In genomic region chr4:162650166-162650565, GRCh38 we compare ENCODE assay signal across 22 cellular contexts.
DNase-seq lines count a peak whose midpoint lies in the region; ATAC-seq, FAIRE-seq and TF ChIP-seq lines count a peak whose summit lies in the region.
"Had no signal": no experiment of that assay in that cellular context is flagged by ENCODE, and none has a peak within 500 bp of the region (broad histone marks: within the 10 kb centered on the region; RNA-seq: fewer than 3 reads in every experiment).

No MANE protein-coding gene starts in this region.

- H3K4ac ChIP-seq in IMR-90 (ENCODE audit: low read depth, low read length) = no peak overlapping the region
- no peak overlapping the region for H3K4ac ChIP-seq in mesendoderm (ENCODE audit: low read depth, low read length)

- H3K36me3 ChIP-seq in HepG2 (replicated peaks in 1 of 2; ENCODE audit: control insufficient read depth in 1 of 2, insufficient read depth in 2 of 2, low read length in 2 of 2) (no peaks in the 10 kb centered on the region), right lobe of liver (no peaks in the 10 kb centered on the region), IMR-90 (ENCODE audit: control insufficient read depth, insufficient read depth, low read length) (no peaks in the 10 kb centered on the region), mesendoderm (ENCODE audit: control insufficient read depth, insufficient read depth, low read length) (no peaks in the 10 kb centered on the region)
- H3K36me3 ChIP-seq: BLaER1 treated with 17β-estradiol and CSF1 and Interleukin-3, amounts not matched to agents 10 nM and 100 nM had no signal

- H3K27me3 ChIP-seq in HepG2 (ENCODE audit: control insufficient read depth in 1 of 2, insufficient read depth in 2 of 2, low read length in 2 of 2) = no peaks in the 10 kb centered on the region
- no peaks in the 10 kb centered on the region for H3K27me3 ChIP-seq in right lobe of liver
- no peaks in the 10 kb centered on the region for H3K27me3 ChIP-seq in IMR-90 (ENCODE audit: control insufficient read depth, insufficient read depth, low read length)
- H3K27me3 ChIP-seq in mesendoderm (ENCODE audit: insufficient read depth, low read length, poor library complexity) = no peaks in the 10 kb centered on the region
- H3K27me3 ChIP-seq: BLaER1 treated with 17β-estradiol and CSF1 and Interleukin-3, amounts not matched to agents 10 nM and 100 nM had no signal

- H3K79me1 ChIP-seq in IMR-90 (ENCODE audit: low read depth in 1 of 2, low read length in 2 of 2) (no peaks in the 10 kb centered on the region), mesendoderm (ENCODE audit: low read length) (no peaks in the 10 kb centered on the region)

- in situ Hi-C loops in HepG2 (cut with HindIII; ENCODE audit: extremely low pct_ligation_motif_present, low pct_unique_long_range_greater_than_20kb) (no loop called here), IMR-90 (cut with MboI; ENCODE audit: low sequenced_read_pairs) (no loop called here)

- H2AK5ac ChIP-seq in IMR-90 (ENCODE audit: low read depth, low read length) = no peak overlapping the region
- H2AK5ac ChIP-seq in mesendoderm (ENCODE audit: low read length) = no peak overlapping the region

- H4K91ac ChIP-seq in IMR-90 (ENCODE audit: insufficient read depth, low read depth, low read length) = no peak overlapping the region

- FAIRE-seq in HepG2 (lab: Jason Lieb, UNC) = no peak
- FAIRE-seq in endometrium (lab: Jason Lieb, UNC) = peak; percentile 62
- FAIRE-seq in frontal cortex (lab: Jason Lieb, UNC) = no peak
- FAIRE-seq in HTR-8/SVneo (lab: Jason Lieb, UNC) = no peak
- FAIRE-seq: A204.1, D721Med, G401.6, GM12891, GM19239 had no signal

- H4K5ac ChIP-seq in IMR-90 (ENCODE audit: low read depth, low read length) (no peak overlapping the region), mesendoderm (ENCODE audit: low read length) (no peak overlapping the region)

- H3K27ac ChIP-seq in HepG2 (ENCODE audit: extremely low read length, insufficient read depth, low read length) (no peak overlapping the region), right lobe of liver (no peak overlapping the region), IMR-90 (ENCODE audit: insufficient read depth, low read length) (no peak overlapping the region), mesendoderm (ENCODE audit: low read depth, low read length) (no peak overlapping the region)
- H3K27ac ChIP-seq: BLaER1 treated with 17β-estradiol and CSF1 and Interleukin-3, amounts not matched to agents 10 nM and 100 nM; C4-2B had no signal

- H2BK5ac ChIP-seq in IMR-90 (ENCODE audit: low read depth, low read length, poor library complexity, severe bottlenecking) (no peak overlapping the region), mesendoderm (ENCODE audit: low read length) (no peak overlapping the region)

- intact Hi-C loops in HepG2 (cut with micrococcal nuclease; ENCODE audit: unreplicated experiment) = no loop called here
- intact Hi-C loops in right lobe of liver (cut with DNase I) = no loop called here
- intact Hi-C loops in IMR-90 (cut with micrococcal nuclease) = no loop called here

- H3K4me1 ChIP-seq in HepG2 (ENCODE audit: insufficient read depth, low read length) (no peaks in the 10 kb centered on the region), right lobe of liver (no peaks in the 10 kb centered on the region), IMR-90 (ENCODE audit: control insufficient read depth, insufficient read depth, low read length) (no peaks in the 10 kb centered on the region), mesendoderm (ENCODE audit: control insufficient read depth, low read depth, low read length) (no peaks in the 10 kb centered on the region)
- H3K4me1 ChIP-seq: BLaER1 treated with 17β-estradiol and CSF1 and Interleukin-3, amounts not matched to agents 10 nM and 100 nM; Caco-2 had no signal

- ATAC-seq in HepG2 = no peak
- no peak for ATAC-seq in right lobe of liver
- ATAC-seq in IMR-90 (ENCODE audit: low read depth) = no peak
- ATAC-seq: CD8-positive, alpha-beta T cell had no signal

- no peak overlapping the region for H2AFZ ChIP-seq in HepG2 (ENCODE audit: low read length)
- no peak overlapping the region for H2AFZ ChIP-seq in IMR-90 (replicated peaks; ENCODE audit: low read length, poor library complexity)

- dilution Hi-C loops in IMR-90 (cut with HindIII; ENCODE audit: low sequenced_read_pairs, unreplicated experiment) = no loop called here

- H3K23ac ChIP-seq in IMR-90 (ENCODE audit: low read depth, low read length) = no peak overlapping the region
- no peak overlapping the region for H3K23ac ChIP-seq in mesendoderm (ENCODE audit: low read length)

- no peaks in the 10 kb centered on the region for H3K9me3 ChIP-seq in HepG2 (ENCODE audit: low read length)
- no peaks in the 10 kb centered on the region for H3K9me3 ChIP-seq in right lobe of liver
- H3K9me3 ChIP-seq in IMR-90 (ENCODE audit: control insufficient read depth, insufficient read depth, low read length) = peaks cover 1% of the 10 kb centered on the region; the same call in 1 of the 2 replicates
- H3K9me3 ChIP-seq: BLaER1 treated with 17β-estradiol and CSF1 and Interleukin-3, amounts not matched to agents 10 nM and 100 nM; Caco-2 had no signal

- H2BK120ac ChIP-seq in IMR-90 (ENCODE audit: low read depth, low read length) = no peak overlapping the region
- no peak overlapping the region for H2BK120ac ChIP-seq in mesendoderm (ENCODE audit: low read depth, low read length)

- no peak for TF ChIP-seq EP300 in HepG2 (IDR thresholded peaks at IDR 0.05; ENCODE audit: low read depth in 2 of 2, low read length in 2 of 2)
- no peak for TF ChIP-seq EP300 in HepG2 (CRISPR knock-in tag; IDR thresholded peaks at IDR 0.05; ENCODE audit: borderline replicate concordance)

- POLR2A ChIA-PET in HepG2 (lab: Yijun Ruan, JAX) (no interaction called here), IMR-90 (lab: Charles Lee; ENCODE audit: unreplicated experiment) (no interaction called here)

- BruUV-seq in HepG2 (replicated peaks; lab: Mats Ljungman, UMichigan) (no TSS peak), IMR-90 (replicated peaks; lab: Mats Ljungman, UMichigan) (no TSS peak)

- H2BK20ac ChIP-seq in IMR-90 (ENCODE audit: low read depth, low read length) = no peak overlapping the region

- TF ChIP-seq CTCF in HepG2 (CRISPR knock-in tag; IDR thresholded peaks at IDR 0.05) (no peak), right lobe of liver (IDR thresholded peaks at IDR 0.05) (no peak), IMR-90 (conservative IDR thresholded peaks at IDR 0.05; ENCODE audit: low read depth, low read length) (no peak)

- H3K79me2 ChIP-seq in HepG2 (ENCODE audit: insufficient read depth, low read length) (no peaks in the 10 kb centered on the region), mesendoderm (ENCODE audit: control insufficient read depth, insufficient read depth, low read length) (no peaks in the 10 kb centered on the region)

- DNase-seq in HepG2 (ENCODE audit: low spot score) (no peak), right lobe of liver (no peak), IMR-90 (no peak), frontal cortex (ENCODE audit: low spot score in 2 of 2) (no peak), mesendoderm (no peak), HTR-8/SVneo (ENCODE audit: insufficient read length, low spot score) (no peak)
- DNase-seq: 8988T; AML-193; Caco-2; Calu3; CD4-positive, alpha-beta T cell; CD8-positive, alpha-beta T cell; DMS79 treated with DMSO at 0.1 percent for 48 hours; GF-D8 had no signal

- CTCF ChIA-PET in HepG2 (lab: Yijun Ruan, JAX; ENCODE audit: low intra/inter-chr PET ratio, low total read pairs) = no interaction called here
- CTCF ChIA-PET in IMR-90 (lab: Yijun Ruan, JAX) = no interaction called here

- no peak for TF ChIP-seq POLR2A in HepG2 (IDR thresholded peaks at IDR 0.05; ENCODE audit: insufficient read depth in 1 of 2, low read depth in 2 of 2, low read length in 2 of 2)
- TF ChIP-seq POLR2A in right lobe of liver (IDR thresholded peaks at IDR 0.05) = no peak
- TF ChIP-seq POLR2A in IMR-90 (IDR thresholded peaks at IDR 0.05; ENCODE audit: low read depth, low read length) = no peak

- no peaks in the 10 kb centered on the region for H4K20me1 ChIP-seq in HepG2 (ENCODE audit: insufficient read depth, low read length)
- H4K20me1 ChIP-seq in IMR-90 (ENCODE audit: insufficient read depth, low read length) = no peaks in the 10 kb centered on the region
- H4K20me1 ChIP-seq: BLaER1 treated with 17β-estradiol and CSF1 and Interleukin-3, amounts not matched to agents 10 nM and 100 nM had no signal

- no peak overlapping the region for H3K56ac ChIP-seq in IMR-90 (ENCODE audit: extremely low read depth, insufficient read depth, low read length)
- no peak overlapping the region for H3K56ac ChIP-seq in mesendoderm (ENCODE audit: low read length)

- H4K8ac ChIP-seq in IMR-90 (ENCODE audit: low read depth in 2 of 2, low read length in 2 of 2) (no peak overlapping the region), mesendoderm (ENCODE audit: low read depth, low read length) (no peak overlapping the region)

- H3K9me1 ChIP-seq in IMR-90 (ENCODE audit: insufficient read depth, low read length) = no peaks in the 10 kb centered on the region

- H3K9ac ChIP-seq in HepG2 (ENCODE audit: insufficient read depth, low read depth, low read length) = no peak overlapping the region
- no peak overlapping the region for H3K9ac ChIP-seq in IMR-90 (ENCODE audit: low read depth, low read length)
- H3K9ac ChIP-seq in mesendoderm (ENCODE audit: low read length) = no peak overlapping the region
- H3K9ac ChIP-seq: BLaER1 treated with 17β-estradiol and CSF1 and Interleukin-3, amounts not matched to agents 10 nM and 100 nM had no signal

- H3K4me3 ChIP-seq in HepG2 (replicated peaks in 1 of 3; ENCODE audit: insufficient read depth in 1 of 3, low read depth in 2 of 3, low read length in 3 of 3) (no peak overlapping the region), right lobe of liver (no peak overlapping the region), IMR-90 (ENCODE audit: insufficient read depth, low read depth, low read length) (no peak overlapping the region), mesendoderm (ENCODE audit: low read length) (no peak overlapping the region)
- H3K4me3 ChIP-seq: BLaER1 treated with 17β-estradiol and CSF1 and Interleukin-3, amounts not matched to agents 10 nM and 100 nM had no signal

- H3K18ac ChIP-seq in IMR-90 (ENCODE audit: low read depth, low read length) (no peak overlapping the region), mesendoderm (ENCODE audit: low read length) (no peak overlapping the region)

- H2BK15ac ChIP-seq in IMR-90 (ENCODE audit: low read depth, low read length) (no peak overlapping the region), mesendoderm (replicated peaks; ENCODE audit: low read depth) (no peak overlapping the region)

- TF ChIP-seq RAD21 in HepG2 (CRISPR knock-in tag; IDR thresholded peaks at IDR 0.05) (no peak), IMR-90 (IDR thresholded peaks at IDR 0.05; ENCODE audit: low read length) (no peak)

- H3K4me2 ChIP-seq in HepG2 (ENCODE audit: low read depth, low read length) = no peak overlapping the region
- H3K4me2 ChIP-seq in IMR-90 (ENCODE audit: low read depth, low read length) = no peak overlapping the region
- H3K4me2 ChIP-seq in mesendoderm (ENCODE audit: low read length) = no peak overlapping the region
- H3K4me2 ChIP-seq: BLaER1 treated with 17β-estradiol and CSF1 and Interleukin-3, amounts not matched to agents 10 nM and 100 nM had no signal

- 0% methylated on average over 1 of the region's 1 CpG for WGBS in HepG2 (ENCODE audit: low lambda C conversion rate)
- 43% methylated on average over 1 of the region's 1 CpG for WGBS in right lobe of liver (ENCODE audit: insufficient coverage, low coverage, low lambda C conversion rate, missing lambda C conversion rate)
- no CpG with 5 or more reads among the region's 1 CpG for whole genome bisulfite sequencing in IMR-90 (ENCODE audit: extremely low coverage in 2 of 2, insufficient read length in 1 of 2), 2 experiments
- no CpG with 5 or more reads among the region's 1 CpG for WGBS in mesendoderm (ENCODE audit: extremely low coverage, insufficient coverage, low lambda C conversion rate)

- no peak overlapping the region for H2AK9ac ChIP-seq in IMR-90 (replicated peaks; ENCODE audit: low read depth, low read length, poor library complexity)

- no peak overlapping the region for H3K14ac ChIP-seq in IMR-90 (replicated peaks; ENCODE audit: low read depth, low read length)
